Comparison of ENCODE assay signal across 21 cellular contexts in the genomic region with DNA sequence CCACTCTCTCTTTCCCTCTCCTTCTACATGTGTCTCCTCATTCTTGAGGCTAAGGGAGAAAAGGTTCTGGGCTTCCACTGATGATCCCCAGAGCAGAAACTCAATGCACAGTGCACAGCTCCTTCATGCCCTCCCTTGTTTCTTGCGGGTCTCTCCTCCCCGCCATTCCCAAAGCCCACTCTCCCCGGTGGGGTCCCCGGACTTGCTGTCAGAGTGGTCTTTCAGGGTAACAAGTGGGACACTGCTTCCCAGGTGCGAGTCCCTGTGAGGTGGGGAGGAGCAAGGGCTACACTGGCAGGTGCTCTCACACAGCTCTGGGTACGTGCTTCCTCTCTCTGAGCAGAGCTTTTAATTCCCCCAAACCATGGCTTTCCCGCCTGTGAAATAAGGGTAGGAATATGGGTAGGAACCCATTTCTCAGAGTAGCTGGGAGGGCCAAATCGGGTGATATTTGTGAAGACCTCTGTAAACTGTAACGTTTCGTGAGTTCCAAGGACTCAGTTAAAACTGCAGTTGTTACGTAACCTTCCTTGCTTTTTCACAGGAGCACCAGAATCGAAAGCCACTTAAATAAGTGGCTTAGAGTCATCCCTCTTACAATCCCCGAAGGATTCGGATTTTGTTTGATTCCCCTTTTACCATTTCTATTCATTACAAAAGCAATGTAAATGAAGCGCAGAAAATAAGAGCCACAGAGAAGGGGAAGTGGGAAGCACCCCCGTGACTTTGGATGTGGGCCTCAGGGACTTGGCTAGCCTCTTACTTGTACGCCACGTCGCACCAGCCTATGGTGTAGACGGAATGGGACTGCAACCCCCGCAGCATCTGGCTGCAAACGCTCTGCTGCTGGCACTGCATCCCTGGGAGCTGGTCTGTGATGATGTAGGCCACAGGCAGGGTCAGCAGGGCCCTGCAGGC. TPM values are rescaled to one million over a fixed set of nuclear protein-coding genes. Genes with fewer than 3 reads are reported as not detected.
"Had no signal": no experiment of that assay in that cellular context is flagged by ENCODE, and none has a peak within 500 bp of the region (broad histone marks: within the 10 kb centered on the region; RNA-seq: fewer than 3 reads in every experiment).

No MANE protein-coding gene starts in this region.

- H3K9me3 Mint-ChIP-seq: activated CD4-positive, alpha-beta memory T cell treated with anti-CD3 and anti-CD28 coated beads, Interleukin-2, amount 10 ng/mL, durations not matched to agents 7 days and 5 days; activated naive CD4-positive, alpha-beta T cell treated with anti-CD3 and anti-CD28 coated beads for 36 hours; activated T-helper 2 cell treated with anti-CD3 and anti-CD28 coated beads, Interferon-gamma antibody, Interleukin-2, Interleukin-4, amounts not matched to agents 10 μg/mL and 5 μg/mL and 100 μg/mL, durations not matched to agents 14 hours and 24 hours and 36 hours; brain; natural killer cell treated with Interleukin-12 subunit alpha and Interleukin-12 subunit beta and Interleukin-15 and Interleukin-18, amount 100 ng/mL, for 72 hours; stimulated activated naive B cell treated with anti-CD40 and anti-IgM and Interleukin-4, amounts not matched to agents 10 μg/mL and 1 μg/mL and 100 μg/mL, for 72 hours had no signal

- ATAC-seq: activated CD8-positive, alpha-beta memory T cell treated with anti-CD3 and anti-CD28 coated beads, Interleukin-2, amount 10 ng/mL, durations not matched to agents 7 days and 5 days; stimulated activated naive B cell treated with anti-CD40 and anti-IgM and Interleukin-4, amounts not matched to agents 10 μg/mL and 1 μg/mL and 100 μg/mL, for 72 hours had no signal

- H3K4me3 ChIP-seq: lower lobe of right lung, spleen, thoracic aorta had no signal

- DNase-seq: activated CD4-positive, alpha-beta memory T cell treated with anti-CD3 and anti-CD28 coated beads, Interleukin-2, amount 10 ng/mL, durations not matched to agents 7 days and 5 days; activated CD4-positive, alpha-beta T cell treated with anti-CD3 and anti-CD28 coated beads for 4 hours; activated CD8-positive, alpha-beta memory T cell treated with anti-CD3 and anti-CD28 coated beads, Interleukin-2, amount 10 ng/mL, durations not matched to agents 7 days and 5 days; activated naive CD4-positive, alpha-beta T cell treated with anti-CD3 and anti-CD28 coated beads for 36 hours; anterior cingulate cortex; caudate nucleus; erythroblast; hypothalamus; islet precursor cell; lower lobe of right lung; nucleus accumbens; spleen; stimulated activated naive B cell treated with anti-CD40 and anti-IgM and Interleukin-4, amounts not matched to agents 10 μg/mL and 1 μg/mL and 100 μg/mL, for 72 hours had no signal

- H3K9me3 ChIP-seq: lower lobe of right lung, spleen, thoracic aorta had no signal

- H3K4me1 ChIP-seq: lower lobe of right lung, spleen had no signal

- H3K36me3 ChIP-seq: lower lobe of right lung, spleen, thoracic aorta had no signal

- H3K4me3 Mint-ChIP-seq: activated CD4-positive, alpha-beta memory T cell treated with anti-CD3 and anti-CD28 coated beads, Interleukin-2, amount 10 ng/mL, durations not matched to agents 7 days and 5 days; activated CD8-positive, alpha-beta memory T cell treated with anti-CD3 and anti-CD28 coated beads, Interleukin-2, amount 10 ng/mL, durations not matched to agents 7 days and 5 days; activated naive CD4-positive, alpha-beta T cell treated with anti-CD3 and anti-CD28 coated beads for 36 hours; brain; natural killer cell treated with Interleukin-12 subunit alpha and Interleukin-12 subunit beta and Interleukin-15 and Interleukin-18, amount 100 ng/mL, for 72 hours; stimulated activated naive B cell treated with anti-CD40 and anti-IgM and Interleukin-4, amounts not matched to agents 10 μg/mL and 1 μg/mL and 100 μg/mL, for 72 hours had no signal

- H3K36me3 Mint-ChIP-seq: activated CD8-positive, alpha-beta memory T cell treated with anti-CD3 and anti-CD28 coated beads, Interleukin-2, amount 10 ng/mL, durations not matched to agents 7 days and 5 days; brain; natural killer cell treated with Interleukin-12 subunit alpha and Interleukin-12 subunit beta and Interleukin-15 and Interleukin-18, amount 100 ng/mL, for 72 hours; stimulated activated naive B cell treated with anti-CD40 and anti-IgM and Interleukin-4, amounts not matched to agents 10 μg/mL and 1 μg/mL and 100 μg/mL, for 72 hours had no signal

- H3K27ac ChIP-seq: lower lobe of right lung, spleen, thoracic aorta had no signal

- H3K4me1 Mint-ChIP-seq: activated CD4-positive, alpha-beta memory T cell treated with anti-CD3 and anti-CD28 coated beads, Interleukin-2, amount 10 ng/mL, durations not matched to agents 7 days and 5 days; activated CD8-positive, alpha-beta memory T cell treated with anti-CD3 and anti-CD28 coated beads, Interleukin-2, amount 10 ng/mL, durations not matched to agents 7 days and 5 days; brain; stimulated activated naive B cell treated with anti-CD40 and anti-IgM and Interleukin-4, amounts not matched to agents 10 μg/mL and 1 μg/mL and 100 μg/mL, for 72 hours had no signal

- H3K27ac Mint-ChIP-seq: activated CD4-positive, alpha-beta memory T cell treated with anti-CD3 and anti-CD28 coated beads, Interleukin-2, amount 10 ng/mL, durations not matched to agents 7 days and 5 days; activated CD8-positive, alpha-beta memory T cell treated with anti-CD3 and anti-CD28 coated beads, Interleukin-2, amount 10 ng/mL, durations not matched to agents 7 days and 5 days; activated naive CD4-positive, alpha-beta T cell treated with anti-CD3 and anti-CD28 coated beads for 36 hours; activated T-helper 2 cell treated with anti-CD3 and anti-CD28 coated beads, Interferon-gamma antibody, Interleukin-2, Interleukin-4, amounts not matched to agents 10 μg/mL and 5 μg/mL and 100 μg/mL, durations not matched to agents 14 hours and 24 hours and 36 hours; brain; natural killer cell treated with Interleukin-12 subunit alpha and Interleukin-12 subunit beta and Interleukin-15 and Interleukin-18, amount 100 ng/mL, for 72 hours; stimulated activated naive B cell treated with anti-CD40 and anti-IgM and Interleukin-4, amounts not matched to agents 10 μg/mL and 1 μg/mL and 100 μg/mL, for 72 hours had no signal

RNA-seq across cellular contexts. Expression of gene PGLYRP3, which starts 6.2 kb away (rescaled TPM):
- total RNA-seq: activated CD4-positive, alpha-beta memory T cell treated with anti-CD3 and anti-CD28 coated beads, Interleukin-2, amount 10 ng/mL, durations not matched to agents 7 days and 5 days; activated CD8-positive, alpha-beta memory T cell treated with anti-CD3 and anti-CD28 coated beads, Interleukin-2, amount 10 ng/mL, durations not matched to agents 7 days and 5 days; activated naive CD4-positive, alpha-beta T cell treated with anti-CD3 and anti-CD28 coated beads for 36 hours; activated T-helper 2 cell treated with anti-CD3 and anti-CD28 coated beads, Interferon-gamma antibody, Interleukin-2, Interleukin-4, amounts not matched to agents 10 μg/mL and 5 μg/mL and 100 μg/mL, durations not matched to agents 14 hours and 24 hours and 36 hours; frontal cortex; lower lobe of right lung; mesenteric fat pad; natural killer cell treated with Interleukin-12 subunit alpha and Interleukin-12 subunit beta and Interleukin-15 and Interleukin-18, amount 100 ng/mL, for 72 hours; renal cortical epithelial cell; spleen; thoracic aorta; ureter had no signal
- polyA plus RNA-seq: spleen had no signal

RNA-seq across cellular contexts. Expression of gene PGLYRP4, which starts 42.1 kb away (rescaled TPM):
- total RNA-seq: activated CD4-positive, alpha-beta memory T cell treated with anti-CD3 and anti-CD28 coated beads, Interleukin-2, amount 10 ng/mL, durations not matched to agents 7 days and 5 days; activated CD8-positive, alpha-beta memory T cell treated with anti-CD3 and anti-CD28 coated beads, Interleukin-2, amount 10 ng/mL, durations not matched to agents 7 days and 5 days; activated naive CD4-positive, alpha-beta T cell treated with anti-CD3 and anti-CD28 coated beads for 36 hours; activated T-helper 2 cell treated with anti-CD3 and anti-CD28 coated beads, Interferon-gamma antibody, Interleukin-2, Interleukin-4, amounts not matched to agents 10 μg/mL and 5 μg/mL and 100 μg/mL, durations not matched to agents 14 hours and 24 hours and 36 hours; frontal cortex; mesenteric fat pad; natural killer cell treated with Interleukin-12 subunit alpha and Interleukin-12 subunit beta and Interleukin-15 and Interleukin-18, amount 100 ng/mL, for 72 hours; renal cortical epithelial cell; spleen; thoracic aorta had no signal

RNA-seq across cellular contexts. Expression of gene LORICRIN, which starts 47.1 kb away (rescaled TPM):
- total RNA-seq: activated CD4-positive, alpha-beta memory T cell treated with anti-CD3 and anti-CD28 coated beads, Interleukin-2, amount 10 ng/mL, durations not matched to agents 7 days and 5 days; activated CD8-positive, alpha-beta memory T cell treated with anti-CD3 and anti-CD28 coated beads, Interleukin-2, amount 10 ng/mL, durations not matched to agents 7 days and 5 days; activated naive CD4-positive, alpha-beta T cell treated with anti-CD3 and anti-CD28 coated beads for 36 hours; activated T-helper 2 cell treated with anti-CD3 and anti-CD28 coated beads, Interferon-gamma antibody, Interleukin-2, Interleukin-4, amounts not matched to agents 10 μg/mL and 5 μg/mL and 100 μg/mL, durations not matched to agents 14 hours and 24 hours and 36 hours; frontal cortex; lower lobe of right lung; mesenteric fat pad; natural killer cell treated with Interleukin-12 subunit alpha and Interleukin-12 subunit beta and Interleukin-15 and Interleukin-18, amount 100 ng/mL, for 72 hours; renal cortical epithelial cell; spleen; thoracic aorta; ureter had no signal

RNA-seq across cellular contexts. Expression of gene S100A9, which starts 51.1 kb away (rescaled TPM):
- total RNA-seq: activated CD8-positive, alpha-beta memory T cell treated with anti-CD3 and anti-CD28 coated beads, Interleukin-2, amount 10 ng/mL, durations not matched to agents 7 days and 5 days; activated T-helper 2 cell treated with anti-CD3 and anti-CD28 coated beads, Interferon-gamma antibody, Interleukin-2, Interleukin-4, amounts not matched to agents 10 μg/mL and 5 μg/mL and 100 μg/mL, durations not matched to agents 14 hours and 24 hours and 36 hours had no signal
